ENCODE assay signal across 1 cellular context in genomic region chr1:201504799-201505504, GRCh38.
TF ChIP-seq lines count a peak whose summit lies in the region.

No MANE protein-coding gene starts in this region.

TF ChIP-seq in GM12878, 131 proteins besides CTCF, POLR2A, EP300 and RAD21:
- TF ChIP-seq ZSCAN29 (IDR thresholded peaks at IDR 0.05), result no peak
- no peak for TF ChIP-seq SPI1 (IDR thresholded peaks at IDR 0.05; ENCODE audit: borderline replicate concordance, insufficient read depth, low read depth, low read length)
- TF ChIP-seq, protein P1, sequence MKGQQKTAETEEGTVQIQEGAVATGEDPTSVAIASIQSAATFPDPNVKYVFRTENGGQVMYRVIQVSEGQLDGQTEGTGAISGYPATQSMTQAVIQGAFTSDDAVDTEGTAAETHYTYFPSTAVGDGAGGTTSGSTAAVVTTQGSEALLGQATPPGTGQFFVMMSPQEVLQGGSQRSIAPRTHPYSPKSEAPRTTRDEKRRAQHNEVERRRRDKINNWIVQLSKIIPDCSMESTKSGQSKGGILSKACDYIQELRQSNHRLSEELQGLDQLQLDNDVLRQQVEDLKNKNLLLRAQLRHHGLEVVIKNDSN (IDR thresholded peaks at IDR 0.05; ENCODE audit: borderline replicate concordance, extremely low read length, insufficient read depth, low read depth, low read length), result no peak
- no peak for TF ChIP-seq ZNF207 (IDR thresholded peaks at IDR 0.05; ENCODE audit: borderline replicate concordance)
- TF ChIP-seq RBBP5 (conservative IDR thresholded peaks at IDR 0.05), result no peak
- no peak for TF ChIP-seq EED (IDR thresholded peaks at IDR 0.05; ENCODE audit: low read depth)
- no peak for TF ChIP-seq SMC3 (IDR thresholded peaks at IDR 0.05; ENCODE audit: borderline replicate concordance, low read length)
- TF ChIP-seq TCF3 (IDR thresholded peaks at IDR 0.05; ENCODE audit: borderline replicate concordance, insufficient read depth, low read depth, low read length), result no peak
- no peak for TF ChIP-seq GATAD2B (conservative IDR thresholded peaks at IDR 0.05; ENCODE audit: low read depth)
- TF ChIP-seq PRDM15 (CRISPR knock-in tag; IDR thresholded peaks at IDR 0.05), result no peak
